Comparison of ENCODE assay signal across 11 cellular contexts in genomic region chr2:44579136-44579836, GRCh38.
DNase-seq lines count a peak whose midpoint lies in the region; ATAC-seq, FAIRE-seq and TF ChIP-seq lines count a peak whose summit lies in the region.
"Had no signal": no experiment of that assay in that cellular context is flagged by ENCODE, and none has a peak within 500 bp of the region (broad histone marks: within the 10 kb centered on the region; RNA-seq: fewer than 3 reads in every experiment).

No MANE protein-coding gene starts in this region.

- ATAC-seq in HepG2 (no peak), left lobe of liver (peak; percentile 75), GM18517 (IDR thresholded peaks at IDR 0.05; ENCODE audit: unreplicated experiment) (no peak)
- ATAC-seq in activated CD8-positive, alpha-beta T cell treated with anti-CD3 and anti-CD28 coated beads, Interleukin-2, amount 10 ng/mL, durations not matched to agents 7 days and 5 days: peak; percentile 36

- TF ChIP-seq EP300 in HepG2 (IDR thresholded peaks at IDR 0.05; ENCODE audit: low read depth in 2 of 2, low read length in 2 of 2) (no peak), HepG2 (CRISPR knock-in tag; IDR thresholded peaks at IDR 0.05; ENCODE audit: borderline replicate concordance) (no peak)

- H3K79me2 ChIP-seq in HepG2 (ENCODE audit: insufficient read depth, low read length): no peaks in the 10 kb centered on the region

- intact Hi-C loops in HepG2 (cut with micrococcal nuclease; ENCODE audit: unreplicated experiment): no loop called here

- H3K9ac ChIP-seq in liver (ENCODE audit: low read depth in 1 of 2, low read length in 2 of 2) (no peak overlapping the region), HepG2 (ENCODE audit: insufficient read depth, low read depth, low read length) (no peak overlapping the region)

- DNase-seq in HepG2 (ENCODE audit: low spot score): no peak
- DNase-seq in activated CD8-positive, alpha-beta T cell treated with anti-CD3 and anti-CD28 coated beads, Interleukin-2, amount 10 ng/mL, durations not matched to agents 7 days and 5 days: peak; percentile 26
- no peak for DNase-seq in left lobe of liver (ENCODE audit: low spot score)
- DNase-seq in NCI-H524 treated with DMSO at 0.1 percent for 48 hours (lab: John Stamatoyannopoulos, UW): no peak
- DNase-seq in stimulated activated naive CD4-positive, alpha-beta T cell (lab: John Stamatoyannopoulos, UW): no peak
- no peak for DNase-seq in activated effector memory CD4-positive, alpha-beta T cell treated with anti-CD3 and anti-CD28 coated beads, Interleukin-2, amount 50 U/mL, for 16 hours
- DNase-seq: anterior cingulate cortex, BE2C, NCI-H1092 treated with DMSO at 0.1 percent for 48 hours had no signal

- FAIRE-seq in HepG2 (lab: Jason Lieb, UNC): no peak

- no peak for TF ChIP-seq POLR2A in HepG2 (IDR thresholded peaks at IDR 0.05; ENCODE audit: insufficient read depth in 1 of 2, low read depth in 2 of 2, low read length in 2 of 2)

- H3K4me1 ChIP-seq in liver (ENCODE audit: control insufficient read depth in 4 of 4, insufficient read depth in 4 of 4, low read length in 3 of 4) (peaks cover 2 to 19% (median 11%) of the 10 kb centered on the region in 4 donors), HepG2 (ENCODE audit: insufficient read depth, low read length) (no peaks in the 10 kb centered on the region)

- 60% methylated on average over 6 of the region's 6 CpGs for WGBS in liver
- 83% methylated on average over 6 of the region's 6 CpGs for WGBS in HepG2 (ENCODE audit: low lambda C conversion rate)

- peak overlapping the region; percentile 41 for H3K4me3 Mint-ChIP-seq in activated CD8-positive, alpha-beta T cell treated with anti-CD3 and anti-CD28 coated beads, Interleukin-2, amount 10 ng/mL, durations not matched to agents 7 days and 5 days

- no peaks in the 10 kb centered on the region for H3K27me3 Mint-ChIP-seq in activated CD8-positive, alpha-beta T cell treated with anti-CD3 and anti-CD28 coated beads, Interleukin-2, amount 10 ng/mL, durations not matched to agents 7 days and 5 days (ENCODE audit: low read depth)

- peaks cover 2% of the 10 kb centered on the region for H3K36me3 Mint-ChIP-seq in activated CD8-positive, alpha-beta T cell treated with anti-CD3 and anti-CD28 coated beads, Interleukin-2, amount 10 ng/mL, durations not matched to agents 7 days and 5 days (ENCODE audit: low read depth)

- H2AFZ ChIP-seq in HepG2 (ENCODE audit: low read length): no peak overlapping the region

- peaks cover 29% of the 10 kb centered on the region for H3K4me1 Mint-ChIP-seq in activated CD8-positive, alpha-beta T cell treated with anti-CD3 and anti-CD28 coated beads, Interleukin-2, amount 10 ng/mL, durations not matched to agents 7 days and 5 days (ENCODE audit: low read depth)

- no peaks in the 10 kb centered on the region for H3K27me3 ChIP-seq in liver (ENCODE audit: control insufficient read depth in 4 of 4, insufficient read depth in 4 of 4, low read length in 3 of 4)
- no peaks in the 10 kb centered on the region for H3K27me3 ChIP-seq in HepG2 (ENCODE audit: control insufficient read depth in 1 of 2, insufficient read depth in 2 of 2, low read length in 2 of 2)
- H3K27me3 ChIP-seq: BE2C had no signal

- no peak for TF ChIP-seq CTCF in liver (IDR thresholded peaks at IDR 0.05; ENCODE audit: low read depth, low read length, missing input control)
- no peak for TF ChIP-seq CTCF in HepG2 (CRISPR knock-in tag; IDR thresholded peaks at IDR 0.05)

- in situ Hi-C loops in HepG2 (cut with HindIII; ENCODE audit: extremely low pct_ligation_motif_present, low pct_unique_long_range_greater_than_20kb): no loop called here

- H3K27ac Mint-ChIP-seq in activated CD8-positive, alpha-beta T cell treated with anti-CD3 and anti-CD28 coated beads, Interleukin-2, amount 10 ng/mL, durations not matched to agents 7 days and 5 days: peak overlapping the region; percentile 14

- H3K9me3 Mint-ChIP-seq in activated CD8-positive, alpha-beta T cell treated with anti-CD3 and anti-CD28 coated beads, Interleukin-2, amount 10 ng/mL, durations not matched to agents 7 days and 5 days (ENCODE audit: insufficient read depth): no peaks in the 10 kb centered on the region

- no peaks in the 10 kb centered on the region for H3K9me3 ChIP-seq in liver (ENCODE audit: control insufficient read depth in 4 of 4, low read length in 3 of 4)
- H3K9me3 ChIP-seq in HepG2 (ENCODE audit: low read length): no peaks in the 10 kb centered on the region
- H3K9me3 ChIP-seq: BE2C had no signal

- H3K4me3 ChIP-seq in liver (ENCODE audit: low read depth in 1 of 3, low read length in 3 of 3): peak overlapping the region in 1 of 3 donors; percentile 8
- H3K4me3 ChIP-seq in HepG2 (replicated peaks in 1 of 3; ENCODE audit: insufficient read depth in 1 of 3, low read depth in 2 of 3, low read length in 3 of 3): no peak overlapping the region

- no peaks in the 10 kb centered on the region for H4K20me1 ChIP-seq in HepG2 (ENCODE audit: insufficient read depth, low read length)

- H3K36me3 ChIP-seq in liver (ENCODE audit: control insufficient read depth in 4 of 4, insufficient read depth in 3 of 4, low read depth in 1 of 4, low read length in 3 of 4): no peaks in the 10 kb centered on the region
- no peaks in the 10 kb centered on the region for H3K36me3 ChIP-seq in HepG2 (replicated peaks in 1 of 2; ENCODE audit: control insufficient read depth in 1 of 2, insufficient read depth in 2 of 2, low read length in 2 of 2)
- H3K36me3 ChIP-seq: BE2C had no signal

- TF ChIP-seq RAD21 in liver (IDR thresholded peaks at IDR 0.05): no peak
- TF ChIP-seq RAD21 in HepG2 (CRISPR knock-in tag; IDR thresholded peaks at IDR 0.05): no peak

- no TSS peak for BruUV-seq in HepG2 (replicated peaks; lab: Mats Ljungman, UMichigan)

- H3K4me2 ChIP-seq in HepG2 (ENCODE audit: low read depth, low read length): no peak overlapping the region

- peak overlapping the region in 1 of 2 donors; percentile 72 for H3K27ac ChIP-seq in liver (ENCODE audit: low read depth in 1 of 2, low read length in 2 of 2)
- no peak overlapping the region for H3K27ac ChIP-seq in HepG2 (ENCODE audit: extremely low read length, insufficient read depth, low read length)

- CTCF ChIA-PET in HepG2 (lab: Yijun Ruan, JAX; ENCODE audit: low intra/inter-chr PET ratio, low total read pairs): no interaction called here
- CTCF ChIA-PET in activated CD8-positive, alpha-beta T cell treated with anti-CD3 and anti-CD28 coated beads, Interleukin-2, amount 10 ng/mL, durations not matched to agents 7 days and 5 days (lab: Charles Lee): interaction anchor here (1.1 to 1.7 kb wide), 3 partner anchors 11 to 100 kb away, joined by 3 to 5 read pairs (median 3); no protein-coding TSS in a partner anchor

- POLR2A ChIA-PET in HepG2 (lab: Yijun Ruan, JAX): no interaction called here
- POLR2A ChIA-PET in activated CD8-positive, alpha-beta T cell treated with anti-CD3 and anti-CD28 coated beads, Interleukin-2, amount 10 ng/mL, durations not matched to agents 7 days and 5 days (lab: Charles Lee): no interaction called here

TF ChIP-seq in liver, 16 proteins besides CTCF, POLR2A, EP300 and RAD21 (continues in another document):
- peak; percentile 35 for TF ChIP-seq REST (IDR thresholded peaks at IDR 0.05)

TF ChIP-seq in HepG2, 621 proteins besides CTCF, POLR2A, EP300 and RAD21:
- TF ChIP-seq ZNF513 (CRISPR knock-in tag; conservative IDR thresholded peaks at IDR 0.05) (no peak), SYNCRIP (IDR thresholded peaks at IDR 0.05; ENCODE audit: insufficient read depth, low read depth, low read length) (no peak), ZBTB7A (CRISPR knock-in tag; IDR thresholded peaks at IDR 0.05) (no peak), BHLHE40 (IDR thresholded peaks at IDR 0.05; ENCODE audit: low read length) (no peak), ATF1 (CRISPR knock-in tag; IDR thresholded peaks at IDR 0.05) (no peak), PHF20 (CRISPR knock-in tag; IDR thresholded peaks at IDR 0.05) (no peak), MAF1 (CRISPR knock-in tag; IDR thresholded peaks at IDR 0.05; ENCODE audit: borderline replicate concordance) (no peak), ARHGAP35 (CRISPR knock-in tag; IDR thresholded peaks at IDR 0.05; ENCODE audit: borderline replicate concordance) (no peak), NR0B2 (CRISPR knock-in tag; IDR thresholded peaks at IDR 0.05) (no peak), CAMTA2 (CRISPR knock-in tag; IDR thresholded peaks at IDR 0.05; ENCODE audit: borderline replicate concordance) (no peak), TERF1 (CRISPR knock-in tag; IDR thresholded peaks at IDR 0.05) (no peak), ZNF121 (CRISPR knock-in tag; IDR thresholded peaks at IDR 0.05) (no peak), ZNF577 (CRISPR knock-in tag; IDR thresholded peaks at IDR 0.05; ENCODE audit: borderline replicate concordance, low read depth) (no peak), TBL1XR1 (IDR thresholded peaks at IDR 0.05; ENCODE audit: borderline replicate concordance, low read length, partially characterized antibody) (no peak), ZNF441 (CRISPR knock-in tag; IDR thresholded peaks at IDR 0.05; ENCODE audit: borderline replicate concordance) (no peak)
TF ChIP-seq in HepG2: peak in this region for 0.

Comparison
In these comparisons a context has a peak if more than half of its experiments do, and no peak if none do; other contexts are left out.
1. ATAC-seq: peak in activated CD8-positive, alpha-beta T cell treated with anti-CD3 and anti-CD28 coated beads, Interleukin-2, amount 10 ng/mL, durations not matched to agents 7 days and 5 days (single experiment) and left lobe of liver (single experiment); none in HepG2 (single experiment) and GM18517 (single experiment).